In genomic region chr14:23181946-23182345, GRCh38 we compare ENCODE assay signal across 9 cellular contexts. TPM values are rescaled to one million over a fixed set of nuclear protein-coding genes. Genes with fewer than 3 reads are reported as not detected.
A peak's percentile ranks its signal among the peaks of the same experiment; 100 is the strongest.
DNase-seq lines count a peak whose midpoint lies in the region; ATAC-seq and TF ChIP-seq lines count a peak whose summit lies in the region.
"Had no signal": no experiment of that assay in that cellular context is flagged by ENCODE, and none has a peak within 500 bp of the region (broad histone marks: within the 10 kb centered on the region; RNA-seq: fewer than 3 reads in every experiment).

No MANE protein-coding gene starts in this region.

- H3K9me3 ChIP-seq in HUES48 (ENCODE audit: control insufficient read depth, insufficient read depth, low read length), result no peaks in the 10 kb centered on the region
- H3K9me3 ChIP-seq in liver (ENCODE audit: control insufficient read depth in 4 of 4, low read length in 3 of 4), result no peaks in the 10 kb centered on the region
- no peaks in the 10 kb centered on the region for H3K9me3 ChIP-seq in subcutaneous abdominal adipose tissue (ENCODE audit: control insufficient read depth in 5 of 5, low read length in 5 of 5)

- H3K36me3 ChIP-seq in HUES48 (ENCODE audit: control insufficient read depth, insufficient read depth, low read length) (peaks cover 8% of the 10 kb centered on the region), liver (ENCODE audit: control insufficient read depth in 4 of 4, insufficient read depth in 3 of 4, low read depth in 1 of 4, low read length in 3 of 4) (no peaks in the 10 kb centered on the region), subcutaneous abdominal adipose tissue (ENCODE audit: control insufficient read depth in 5 of 5, insufficient read depth in 5 of 5, low read length in 5 of 5) (no peaks in the 10 kb centered on the region)

- 23% methylated on average over 4 of the region's 4 CpGs for WGBS in liver

- no peak for TF ChIP-seq CTCF in coronary artery (IDR thresholded peaks at IDR 0.05)
- no peak for TF ChIP-seq CTCF in liver (IDR thresholded peaks at IDR 0.05; ENCODE audit: low read depth, low read length, missing input control)

- no peak for ATAC-seq in HG02588 (IDR thresholded peaks at IDR 0.05; ENCODE audit: unreplicated experiment)

- H3K27ac ChIP-seq in HUES48 (ENCODE audit: low read depth, low read length), result peak overlapping the region; percentile 49
- peak overlapping the region; percentile 73 to 88 for H3K27ac ChIP-seq in coronary artery
- no peak overlapping the region for H3K27ac ChIP-seq in liver (ENCODE audit: low read depth in 1 of 2, low read length in 2 of 2)
- no peak overlapping the region for H3K27ac ChIP-seq in subcutaneous abdominal adipose tissue (ENCODE audit: low read depth, low read length)

- H3K27me3 ChIP-seq in HUES48 (ENCODE audit: control insufficient read depth, insufficient read depth, low read length) (no peaks in the 10 kb centered on the region), liver (ENCODE audit: control insufficient read depth in 4 of 4, insufficient read depth in 4 of 4, low read length in 3 of 4) (peaks cover 0 to 7% (median 0%) of the 10 kb centered on the region in 4 donors), subcutaneous abdominal adipose tissue (ENCODE audit: control insufficient read depth in 5 of 5, insufficient read depth in 4 of 5, low read length in 5 of 5) (peaks cover 5 to 14% (median 7%) of the 10 kb centered on the region in 5 donors)

- no peak for DNase-seq in coronary artery (ENCODE audit: low spot score)
- no peak for DNase-seq in NCI-H1105 (lab: John Stamatoyannopoulos, UW)
- DNase-seq in activated CD4-positive, alpha-beta T cell treated with anti-CD3 and anti-CD28 coated beads, Interleukin-2, amount 50 U/mL, for 4 hours, result no peak
- DNase-seq in OCI-M1 (lab: John Stamatoyannopoulos, UW), result no peak
- DNase-seq: SHP77 treated with DMSO at 0.1 percent for 48 hours had no signal

- H3K9ac ChIP-seq in HUES48 (ENCODE audit: low read depth, low read length) (0 out of 2 replicates have a peak overlapping the region, but pooled peaks have one; percentile 20), liver (ENCODE audit: low read depth in 1 of 2, low read length in 2 of 2) (no peak overlapping the region), subcutaneous abdominal adipose tissue (ENCODE audit: low read length in 5 of 5) (peak overlapping the region in 3 of 5 donors; percentile 31 to 62 (median 54))

- peaks cover 21% of the 10 kb centered on the region for H3K4me1 ChIP-seq in HUES48 (ENCODE audit: control insufficient read depth, insufficient read depth, low read length)
- H3K4me1 ChIP-seq in liver (ENCODE audit: control insufficient read depth in 4 of 4, insufficient read depth in 4 of 4, low read length in 3 of 4), result peaks cover 0 to 13% (median 11%) of the 10 kb centered on the region in 4 donors
- peaks cover 0 to 30% (median 27%) of the 10 kb centered on the region in 5 donors for H3K4me1 ChIP-seq in subcutaneous abdominal adipose tissue (ENCODE audit: control insufficient read depth in 5 of 5, insufficient read depth in 5 of 5, low read length in 5 of 5)

- no peak for TF ChIP-seq RAD21 in liver (IDR thresholded peaks at IDR 0.05)

- peak overlapping the region; percentile 77 for H3K4me3 ChIP-seq in HUES48 (ENCODE audit: low read depth, low read length)
- H3K4me3 ChIP-seq in coronary artery, result peak overlapping the region; percentile 72
- H3K4me3 ChIP-seq in liver (ENCODE audit: low read depth in 1 of 3, low read length in 3 of 3), result peak overlapping the region in 2 of 3 donors; percentile 15 to 54
- H3K4me3 ChIP-seq in subcutaneous abdominal adipose tissue (ENCODE audit: low read depth in 1 of 5, low read length in 5 of 5), result peak overlapping the region; percentile 3 to 65 (median 52)

TF ChIP-seq in liver, 16 proteins besides CTCF, POLR2A, EP300 and RAD21:
- TF ChIP-seq EGR1 (IDR thresholded peaks at IDR 0.05; ENCODE audit: low read depth in 2 of 2) (no peak), MAX (IDR thresholded peaks at IDR 0.05) (no peak), ZBTB33 (IDR thresholded peaks at IDR 0.05) (no peak)

RNA-seq across cellular contexts. Expression of gene SLC7A8, which starts 1.5 kb away (rescaled TPM):
- total RNA-seq in liver, result 1 to 10 TPM; 4.5 to 9.8 TPM
- polyA plus RNA-seq in liver, result 1 to 10 TPM; 2.6 to 6.2 TPM

RNA-seq across cellular contexts. Expression of gene RNF212B, which starts 55.8 kb away (rescaled TPM):
- under 1 TPM; 0.17 to 0.51 TPM for total RNA-seq in liver
- under 1 TPM in 1 of 2 donors, not detected in 1; 0.06 TPM for polyA plus RNA-seq in liver

Comparison
In these comparisons a context has a peak if more than half of its experiments do, and no peak if none do; other contexts are left out.
1. H3K27ac ChIP-seq: peak in HUES48 (single experiment) and coronary artery (2 of 2); none in liver (0 of 2) and subcutaneous abdominal adipose tissue (single experiment).
2. H3K9ac ChIP-seq: peak in HUES48 (single experiment) and subcutaneous abdominal adipose tissue (3 of 5); none in liver (0 of 2).
3. Peak in every context shown above with its lines, with median percentiles within 50 percentile points of each other: H3K4me3 ChIP-seq.